ENCODE assay signal across 17 cellular contexts in the genomic region with DNA sequence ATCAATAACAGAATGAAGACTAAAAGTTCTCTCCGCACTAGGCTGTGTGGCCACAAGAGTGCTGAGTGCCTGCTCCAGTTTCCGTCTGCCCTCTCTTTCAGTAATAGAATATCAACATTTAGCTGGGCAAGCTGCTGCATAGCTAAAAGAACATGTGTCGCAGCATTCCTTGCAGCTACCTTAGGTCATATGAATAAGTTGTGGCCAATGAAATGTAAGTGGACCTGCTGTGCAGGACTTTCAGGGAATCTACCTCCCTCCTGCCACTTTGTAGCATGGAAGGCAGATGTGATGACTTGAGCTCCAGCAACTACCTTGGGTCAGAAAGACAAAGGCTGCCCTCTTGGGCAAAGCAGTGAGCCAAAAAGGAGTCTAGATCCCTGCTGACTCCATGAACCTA.
"Had no signal": no experiment of that assay in that cellular context is flagged by ENCODE, and none has a peak within 500 bp of the region (broad histone marks: within the 10 kb centered on the region; RNA-seq: fewer than 3 reads in every experiment).

No MANE protein-coding gene starts in this region.

- H3K4me1 ChIP-seq: sigmoid colon, uterus had no signal

- H3K9me3 ChIP-seq: left lung, sigmoid colon, stomach, thoracic aorta, uterus had no signal

- H3K4me3 ChIP-seq: hepatocyte, left lung, sigmoid colon, stomach, thoracic aorta, uterus had no signal

- DNase-seq: activated CD4-positive, alpha-beta memory T cell treated with anti-CD3 and anti-CD28 coated beads, Interleukin-2, amount 10 ng/mL, durations not matched to agents 7 days and 5 days; activated CD4-positive, alpha-beta T cell treated with anti-CD3 and anti-CD28 coated beads for 4 hours; activated gamma-delta T cell; activated T-cell treated with anti-CD3 and anti-CD28 coated beads, Interleukin-2, amount 50 U/mL, for 48 hours; endodermal cell; erythroblast; left lung; naive thymus-derived CD4-positive, alpha-beta T cell; nucleus accumbens; sigmoid colon; stimulated activated CD4-positive, alpha-beta T cell treated with anti-CD3 and anti-CD28 coated beads, Interleukin-1b, Interleukin-23, amount 100 ng/mL, for 48 hours; stomach; uterus; WERI-Rb-1 had no signal

- H3K27me3 ChIP-seq: hepatocyte, left lung, sigmoid colon, stomach, uterus had no signal

- H3K27ac ChIP-seq: sigmoid colon, stomach, thoracic aorta, uterus, WERI-Rb-1 had no signal

- H3K36me3 ChIP-seq: left lung, sigmoid colon, thoracic aorta, uterus had no signal

- H3K79me2 ChIP-seq: hepatocyte had no signal

- ATAC-seq: activated naive CD4-positive, alpha-beta T cell treated with anti-CD3 and anti-CD28 coated beads, Interleukin-2, amount 50 U/mL, for 72 hours; naive thymus-derived CD4-positive, alpha-beta T cell had no signal

- H2AFZ ChIP-seq: hepatocyte had no signal

- H3K4me2 ChIP-seq: hepatocyte had no signal
